8 cellular contexts compared by ENCODE assay signal in genomic region chr11:31958086-31958735, GRCh38.
DNase-seq lines count a peak whose midpoint lies in the region; ATAC-seq and TF ChIP-seq lines count a peak whose summit lies in the region.

No MANE protein-coding gene starts in this region.

- no peaks in the 10 kb centered on the region for H3K9me3 ChIP-seq in OCI-LY7 (ENCODE audit: low read length)

- H4K20me1 ChIP-seq in OCI-LY7 (ENCODE audit: insufficient read depth, low read length) = no peaks in the 10 kb centered on the region

- BruUV-seq in OCI-LY7 (replicated peaks; lab: Mats Ljungman, UMichigan) = no TSS peak

- ATAC-seq in GM18861 (IDR thresholded peaks at IDR 0.05; ENCODE audit: unreplicated experiment) (peak; percentile 69), HG03025 (IDR thresholded peaks at IDR 0.05; ENCODE audit: low FRiP score, unreplicated experiment) (peak; percentile 64)

- no peaks in the 10 kb centered on the region for H3K9me2 ChIP-seq in OCI-LY7 (ENCODE audit: insufficient read depth, low read length)

- H3K79me2 ChIP-seq in OCI-LY7 (ENCODE audit: insufficient read depth, low read depth, low read length) = no peaks in the 10 kb centered on the region

- H2AFZ ChIP-seq in OCI-LY7 (ENCODE audit: low read length) = no peak overlapping the region

- intact Hi-C loops in OCI-LY7 (cut with micrococcal nuclease; ENCODE audit: unreplicated experiment) = loop anchor here (2.0 to 10.0 kb wide), 3 partner anchors 561 to 851 kb away; no protein-coding TSS in a partner anchor

- H3K4me1 ChIP-seq in OCI-LY7 (ENCODE audit: insufficient read depth, low read length, poor library complexity, severe bottlenecking) = no peaks in the 10 kb centered on the region

- H3K27ac ChIP-seq in OCI-LY7 (ENCODE audit: low read depth, low read length, poor library complexity, severe bottlenecking) = no peak overlapping the region

- CTCF ChIA-PET in OCI-LY7 (lab: Charles Lee; ENCODE audit: unreplicated experiment) = no interaction called here

- H3K4me2 ChIP-seq in OCI-LY7 (ENCODE audit: low read length) = no peak overlapping the region

- POLR2A ChIA-PET in OCI-LY7 (lab: Charles Lee) = no interaction called here

- no peaks in the 10 kb centered on the region for H3K36me3 ChIP-seq in OCI-LY7 (ENCODE audit: insufficient read depth, low read length)

- peak; percentile 88 for TF ChIP-seq CTCF in AG09319 (IDR thresholded peaks at IDR 0.05; ENCODE audit: low read depth, low read length)
- TF ChIP-seq CTCF in OCI-LY7 (conservative IDR thresholded peaks at IDR 0.05; ENCODE audit: low read length) = peak; percentile 80

- DNase-seq in AG09319 (ENCODE audit: extremely low read depth, low read depth) (no peak), OCI-LY7 (ENCODE audit: low spot score) (peak; percentile 35), glomerular visceral epithelial cell (ENCODE audit: extremely low spot score) (peak; percentile 39), pons (ENCODE audit: low spot score) (peak; percentile 12), GOT3 (lab: John Stamatoyannopoulos, UW) (no peak)
- DNase-seq in activated gamma-delta T cell treated with anti-CD3 and anti-CD28 coated beads, Interleukin-2, amount 50 U/mL, for 16 hours (ENCODE audit: low read depth) = peak; percentile 3

- H3K4me3 ChIP-seq in OCI-LY7 (ENCODE audit: low read depth, low read length, poor library complexity, severe bottlenecking) = no peak overlapping the region

Comparison
In these comparisons a context has a peak if more than half of its experiments do, and no peak if none do; other contexts are left out.
1. DNase-seq: peak in OCI-LY7 (single experiment), activated gamma-delta T cell treated with anti-CD3 and anti-CD28 coated beads, Interleukin-2, amount 50 U/mL, for 16 hours (single experiment), glomerular visceral epithelial cell (single experiment) and pons (single experiment); none in AG09319 (single experiment) and GOT3 (single experiment).